ENCODE assay signal across 2 cellular contexts in the genomic region with DNA sequence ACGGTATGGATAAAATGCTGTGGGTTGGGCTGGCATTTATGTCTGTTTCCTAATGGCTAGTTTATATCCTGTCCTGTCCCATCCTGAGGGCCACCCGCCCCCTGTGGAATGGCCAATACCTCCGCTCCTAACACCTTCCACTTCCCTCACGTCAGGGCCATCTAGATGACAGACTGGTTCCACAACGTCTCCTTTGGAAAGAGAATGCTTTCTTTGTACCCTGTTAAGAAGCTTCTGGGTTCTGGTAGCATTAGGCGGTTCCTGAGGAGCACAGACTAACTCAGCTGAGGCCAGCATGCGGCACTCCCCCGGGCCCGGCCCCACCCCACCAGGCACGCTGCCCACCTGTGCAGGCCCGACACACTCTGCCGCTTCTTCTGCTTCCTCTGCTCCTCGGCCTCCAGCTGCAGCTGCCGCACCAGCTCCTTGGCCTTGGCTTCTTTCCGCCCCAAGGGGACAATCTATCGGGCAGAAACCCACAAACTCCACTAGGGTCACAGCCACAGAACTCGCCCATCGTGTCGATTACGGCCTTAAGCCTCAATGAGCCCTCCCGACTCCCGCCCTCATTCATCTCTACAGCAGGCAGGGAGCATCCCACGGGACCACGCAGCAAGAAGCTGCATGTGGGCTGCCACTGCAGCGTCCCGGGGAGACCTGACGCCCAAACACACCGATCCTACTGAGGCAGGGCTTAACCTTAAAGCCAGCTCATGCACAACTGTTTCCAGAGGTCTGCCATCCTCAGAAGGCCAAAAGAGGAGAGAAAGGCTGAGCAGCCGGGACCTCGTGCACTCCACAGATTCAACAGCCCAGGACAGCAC.
TF ChIP-seq lines count a peak whose summit lies in the region.

No MANE protein-coding gene starts in this region.

TF ChIP-seq in IMR-90, 13 proteins besides CTCF, POLR2A, EP300 and RAD21:
- TF ChIP-seq CHD1 (IDR thresholded peaks at IDR 0.05; ENCODE audit: low read depth, low read length) (no peak), MXI1 (IDR thresholded peaks at IDR 0.05; ENCODE audit: borderline replicate concordance, low read depth, low read length) (no peak), SMC3 (IDR thresholded peaks at IDR 0.05; ENCODE audit: low read depth, low read length) (no peak), BHLHE40 (IDR thresholded peaks at IDR 0.05; ENCODE audit: low read depth, low read length) (no peak), RFX5 (IDR thresholded peaks at IDR 0.05; ENCODE audit: low read depth, low read length) (no peak), RCOR1 (IDR thresholded peaks at IDR 0.05; ENCODE audit: insufficient replicate concordance, low read length) (no peak), FOS (IDR thresholded peaks at IDR 0.05; ENCODE audit: low read depth, low read length) (no peak), NFE2L2 (IDR thresholded peaks at IDR 0.05; ENCODE audit: low read depth, low read length) (no peak), MAFK (IDR thresholded peaks at IDR 0.05; ENCODE audit: low read depth, low read length) (no peak), CEBPB (IDR thresholded peaks at IDR 0.05; ENCODE audit: low read depth, low read length) (no peak), MAZ (IDR thresholded peaks at IDR 0.05; ENCODE audit: borderline replicate concordance, low read depth, low read length) (no peak)
- TF ChIP-seq, protein P1, sequence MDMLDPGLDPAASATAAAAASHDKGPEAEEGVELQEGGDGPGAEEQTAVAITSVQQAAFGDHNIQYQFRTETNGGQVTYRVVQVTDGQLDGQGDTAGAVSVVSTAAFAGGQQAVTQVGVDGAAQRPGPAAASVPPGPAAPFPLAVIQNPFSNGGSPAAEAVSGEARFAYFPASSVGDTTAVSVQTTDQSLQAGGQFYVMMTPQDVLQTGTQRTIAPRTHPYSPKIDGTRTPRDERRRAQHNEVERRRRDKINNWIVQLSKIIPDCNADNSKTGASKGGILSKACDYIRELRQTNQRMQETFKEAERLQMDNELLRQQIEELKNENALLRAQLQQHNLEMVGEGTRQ (IDR thresholded peaks at IDR 0.05; ENCODE audit: low read depth, low read length), result no peak
- TF ChIP-seq, protein P2, sequence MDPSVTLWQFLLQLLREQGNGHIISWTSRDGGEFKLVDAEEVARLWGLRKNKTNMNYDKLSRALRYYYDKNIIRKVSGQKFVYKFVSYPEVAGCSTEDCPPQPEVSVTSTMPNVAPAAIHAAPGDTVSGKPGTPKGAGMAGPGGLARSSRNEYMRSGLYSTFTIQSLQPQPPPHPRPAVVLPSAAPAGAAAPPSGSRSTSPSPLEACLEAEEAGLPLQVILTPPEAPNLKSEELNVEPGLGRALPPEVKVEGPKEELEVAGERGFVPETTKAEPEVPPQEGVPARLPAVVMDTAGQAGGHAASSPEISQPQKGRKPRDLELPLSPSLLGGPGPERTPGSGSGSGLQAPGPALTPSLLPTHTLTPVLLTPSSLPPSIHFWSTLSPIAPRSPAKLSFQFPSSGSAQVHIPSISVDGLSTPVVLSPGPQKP (IDR thresholded peaks at IDR 0.05; ENCODE audit: borderline replicate concordance, low read depth, low read length), result no peak

TF ChIP-seq in GM12891, 5 proteins besides CTCF, POLR2A, EP300 and RAD21:
- no peak for TF ChIP-seq POLR2AphosphoS5 (IDR thresholded peaks at IDR 0.05; ENCODE audit: low read depth, low read length)
- TF ChIP-seq PAX5 (IDR thresholded peaks at IDR 0.05; ENCODE audit: insufficient read depth, low read length, severe bottlenecking), result no peak
- TF ChIP-seq TAF1 (IDR thresholded peaks at IDR 0.05; ENCODE audit: low read depth, low read length), result no peak
- no peak for TF ChIP-seq POU2F2 (IDR thresholded peaks at IDR 0.05; ENCODE audit: low read depth, low read length)
- TF ChIP-seq SPI1 (IDR thresholded peaks at IDR 0.05; ENCODE audit: low read depth, low read length), result no peak
